ENCODE assay signal across 1 cellular context in the genomic region with DNA sequence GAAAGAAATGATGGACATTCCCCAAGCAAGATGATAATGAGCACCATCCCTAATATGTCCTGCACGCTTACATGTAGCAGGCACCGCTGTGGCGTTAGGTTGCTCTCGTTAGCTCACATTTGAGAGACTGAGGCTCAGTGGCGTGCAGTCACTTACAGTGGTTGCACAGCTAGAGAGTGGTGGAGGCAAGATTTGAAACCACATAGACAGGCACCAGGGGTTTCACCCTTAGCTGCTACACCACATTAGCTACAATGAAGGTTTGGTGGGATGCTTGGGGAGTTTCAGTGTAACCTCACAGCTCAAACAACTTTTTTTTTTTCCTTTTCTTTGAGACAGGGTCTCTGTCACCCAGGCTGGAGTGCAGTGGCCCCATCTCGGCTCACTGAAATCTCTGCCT.
TF ChIP-seq lines count a peak whose summit lies in the region.

No MANE protein-coding gene starts in this region.

TF ChIP-seq in H1, 55 proteins besides CTCF, POLR2A, EP300 and RAD21:
- TF ChIP-seq ZNF274 (IDR thresholded peaks at IDR 0.05; ENCODE audit: borderline replicate concordance, extremely low read depth, low read length) (no peak), JUN (IDR thresholded peaks at IDR 0.05; ENCODE audit: low read depth, low read length) (no peak), SAP30 (IDR thresholded peaks at IDR 0.05; ENCODE audit: insufficient read depth, insufficient replicate concordance, low read length) (no peak), KDM4A (IDR thresholded peaks at IDR 0.05; ENCODE audit: low read depth, low read length, severe bottlenecking) (no peak), PHF8 (conservative IDR thresholded peaks at IDR 0.05; ENCODE audit: low read depth, low read length) (no peak), TBP (IDR thresholded peaks at IDR 0.05; ENCODE audit: low read depth, low read length) (no peak), EGR1 (IDR thresholded peaks at IDR 0.05; ENCODE audit: borderline replicate concordance, low read depth, low read length) (no peak), YY1 (IDR thresholded peaks at IDR 0.05; ENCODE audit: low read depth, low read length) (no peak), CBX8 (IDR thresholded peaks at IDR 0.05; ENCODE audit: borderline replicate concordance, low read depth, low read length) (no peak), SP2 (IDR thresholded peaks at IDR 0.05; ENCODE audit: low read length) (no peak), CBX5 (IDR thresholded peaks at IDR 0.05; ENCODE audit: low read depth, low read length) (no peak), POU5F1 (IDR thresholded peaks at IDR 0.05; ENCODE audit: low read depth, low read length) (no peak), KDM5A (IDR thresholded peaks at IDR 0.05; ENCODE audit: low read length) (no peak), CTBP2 (IDR thresholded peaks at IDR 0.05; ENCODE audit: borderline replicate concordance, insufficient read depth, insufficient read length, low read length) (no peak), GABPA (IDR thresholded peaks at IDR 0.05; ENCODE audit: borderline replicate concordance, insufficient read depth, low read length) (no peak), TEAD4 (IDR thresholded peaks at IDR 0.05; ENCODE audit: low read depth, low read length) (no peak)
- TF ChIP-seq, protein P1, sequence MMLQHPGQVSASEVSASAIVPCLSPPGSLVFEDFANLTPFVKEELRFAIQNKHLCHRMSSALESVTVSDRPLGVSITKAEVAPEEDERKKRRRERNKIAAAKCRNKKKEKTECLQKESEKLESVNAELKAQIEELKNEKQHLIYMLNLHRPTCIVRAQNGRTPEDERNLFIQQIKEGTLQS (IDR thresholded peaks at IDR 0.05; ENCODE audit: insufficient read depth, low read depth, low read length) = no peak
- TF ChIP-seq, protein P2, sequence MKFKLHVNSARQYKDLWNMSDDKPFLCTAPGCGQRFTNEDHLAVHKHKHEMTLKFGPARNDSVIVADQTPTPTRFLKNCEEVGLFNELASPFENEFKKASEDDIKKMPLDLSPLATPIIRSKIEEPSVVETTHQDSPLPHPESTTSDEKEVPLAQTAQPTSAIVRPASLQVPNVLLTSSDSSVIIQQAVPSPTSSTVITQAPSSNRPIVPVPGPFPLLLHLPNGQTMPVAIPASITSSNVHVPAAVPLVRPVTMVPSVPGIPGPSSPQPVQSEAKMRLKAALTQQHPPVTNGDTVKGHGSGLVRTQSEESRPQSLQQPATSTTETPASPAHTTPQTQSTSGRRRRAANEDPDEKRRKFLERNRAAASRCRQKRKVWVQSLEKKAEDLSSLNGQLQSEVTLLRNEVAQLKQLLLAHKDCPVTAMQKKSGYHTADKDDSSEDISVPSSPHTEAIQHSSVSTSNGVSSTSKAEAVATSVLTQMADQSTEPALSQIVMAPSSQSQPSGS (IDR thresholded peaks at IDR 0.05; ENCODE audit: low read length) = no peak
